Comparison of ENCODE assay signal across 1 cellular context in the genomic region with DNA sequence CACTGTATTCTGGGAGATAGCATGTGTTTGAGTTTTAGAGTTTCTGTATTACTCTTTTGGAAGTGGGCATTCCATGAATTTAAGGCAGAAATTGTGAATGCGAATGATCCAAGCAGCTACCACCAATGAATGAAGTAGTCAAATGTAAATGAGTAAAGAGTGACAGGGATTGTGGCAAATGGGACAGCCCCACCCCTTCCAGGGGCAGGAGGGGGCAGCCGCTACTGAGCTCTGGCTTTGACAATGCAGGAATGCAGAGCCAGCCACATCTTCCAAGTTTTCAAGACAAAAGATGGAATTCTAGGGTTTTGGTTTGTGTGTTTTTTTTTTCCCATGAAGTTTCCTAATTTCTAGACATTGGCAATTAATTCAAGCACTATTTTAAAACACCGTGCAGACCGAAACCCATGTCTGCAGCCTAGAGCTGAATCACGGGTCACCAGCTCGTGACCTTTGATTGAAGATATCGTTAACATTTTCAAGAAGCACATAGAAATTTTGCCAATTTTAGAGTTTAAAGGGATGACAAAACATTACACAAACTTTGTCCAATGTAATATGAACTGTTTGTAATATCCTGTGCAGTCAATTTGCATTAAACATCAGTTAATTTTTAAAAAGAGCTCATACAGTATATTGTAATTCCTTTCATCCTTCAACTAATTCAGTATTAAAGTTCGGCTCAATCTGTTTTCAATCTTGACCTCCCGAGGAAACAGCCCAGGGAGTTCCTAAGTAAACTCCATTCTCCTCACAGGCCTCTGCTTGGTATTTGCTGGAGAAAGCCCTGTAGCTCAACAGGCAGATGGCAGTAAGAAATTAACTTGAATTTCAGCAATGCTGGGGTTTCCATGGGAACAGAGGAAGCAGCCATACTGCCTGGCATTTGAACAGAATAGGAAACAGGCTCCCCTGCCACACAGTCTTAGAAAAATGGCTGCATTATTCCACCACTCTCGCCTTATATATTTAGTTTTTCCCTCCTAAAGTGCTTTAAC.
TF ChIP-seq lines count a peak whose summit lies in the region.

No MANE protein-coding gene starts in this region.

TF ChIP-seq in SK-N-SH, 30 proteins besides CTCF, POLR2A, EP300 and RAD21:
- TF ChIP-seq RCOR1 (IDR thresholded peaks at IDR 0.05; ENCODE audit: low read length) (0 out of 2 replicates have a peak, but pooled peaks have one; percentile 15), MXI1 (IDR thresholded peaks at IDR 0.05; ENCODE audit: low read depth, low read length) (peak; percentile 60; the same call in 1 of the 2 replicates), SMC3 (IDR thresholded peaks at IDR 0.05; ENCODE audit: low read depth, low read length) (peak; percentile 60), YY1 (IDR thresholded peaks at IDR 0.05; ENCODE audit: low read depth) (peak; percentile 42; the same call in 1 of the 2 replicates), TAF1 (IDR thresholded peaks at IDR 0.05; ENCODE audit: borderline replicate concordance, low read depth, low read length) (no peak)
- TF ChIP-seq, protein P1, sequence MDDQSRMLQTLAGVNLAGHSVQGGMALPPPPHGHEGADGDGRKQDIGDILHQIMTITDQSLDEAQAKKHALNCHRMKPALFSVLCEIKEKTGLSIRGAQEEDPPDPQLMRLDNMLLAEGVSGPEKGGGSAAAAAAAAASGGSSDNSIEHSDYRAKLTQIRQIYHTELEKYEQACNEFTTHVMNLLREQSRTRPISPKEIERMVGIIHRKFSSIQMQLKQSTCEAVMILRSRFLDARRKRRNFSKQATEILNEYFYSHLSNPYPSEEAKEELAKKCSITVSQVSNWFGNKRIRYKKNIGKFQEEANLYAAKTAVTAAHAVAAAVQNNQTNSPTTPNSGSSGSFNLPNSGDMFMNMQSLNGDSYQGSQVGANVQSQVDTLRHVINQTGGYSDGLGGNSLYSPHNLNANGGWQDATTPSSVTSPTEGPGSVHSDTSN (IDR thresholded peaks at IDR 0.05) = no peak
TF ChIP-seq in SK-N-SH: peak in this region for 4.
